9 cellular contexts compared by ENCODE assay signal in the genomic region with DNA sequence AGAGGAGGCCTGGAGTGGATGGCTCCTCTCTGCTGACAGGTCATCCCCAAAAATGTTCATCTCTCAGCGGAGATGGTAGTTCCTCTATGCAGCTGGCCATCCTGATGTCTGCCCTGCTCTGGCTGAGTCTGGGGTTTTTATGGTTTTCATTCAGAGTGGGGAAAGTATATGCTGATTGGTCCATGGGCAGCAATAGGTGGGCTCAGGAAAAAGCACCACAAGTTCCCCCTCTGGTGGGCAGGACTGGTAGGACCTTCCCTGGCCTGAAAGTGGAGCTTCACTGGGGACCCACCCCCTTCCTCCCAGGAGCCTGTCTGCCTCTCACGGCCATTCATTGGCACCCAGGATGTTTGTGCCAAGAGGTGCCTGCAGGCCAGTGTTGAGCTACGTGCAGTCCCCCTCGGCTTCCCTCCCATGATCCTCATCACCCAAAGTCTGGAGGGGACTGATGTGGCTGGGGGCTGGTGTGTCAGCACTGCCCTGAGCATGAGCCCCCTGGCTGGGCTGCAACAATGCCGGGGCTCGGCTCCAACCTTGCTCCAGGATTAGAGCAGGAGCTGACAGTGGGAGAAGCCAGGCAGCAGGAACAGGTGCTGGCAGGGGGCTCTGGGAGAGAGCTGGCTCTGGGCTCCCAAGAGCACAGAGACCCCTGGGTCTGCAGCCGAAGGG. TPM values are rescaled to one million over a fixed set of nuclear protein-coding genes. Genes with fewer than 3 reads are reported as not detected.
DNase-seq lines count a peak whose midpoint lies in the region; ATAC-seq, FAIRE-seq and TF ChIP-seq lines count a peak whose summit lies in the region.
"Had no signal": no experiment of that assay in that cellular context is flagged by ENCODE, and none has a peak within 500 bp of the region (broad histone marks: within the 10 kb centered on the region; RNA-seq: fewer than 3 reads in every experiment).

No MANE protein-coding gene starts in this region.

- no peaks in the 10 kb centered on the region for H3K27me3 ChIP-seq in Caco-2 (replicated peaks; ENCODE audit: control insufficient read depth, insufficient read depth, low read length)
- peaks cover 4% of the 10 kb centered on the region for H3K27me3 ChIP-seq in keratinocyte (ENCODE audit: control insufficient read depth, extremely low read depth, insufficient read depth, low read length)
- H3K27me3 ChIP-seq: Peyer's patch had no signal

- peak; percentile 54 to 61 for DNase-seq in Caco-2
- peak; percentile 44 for DNase-seq in HT-29 (ENCODE audit: low spot score)
- peak in 1 of 2 donors; percentile 9 for DNase-seq in activated T-cell treated with anti-CD3 and anti-CD28 coated beads, Interleukin-2, amount 50 U/mL, for 72 hours
- DNase-seq in keratinocyte (ENCODE audit: low read depth, low spot score), result no peak
- DNase-seq in epidermal melanocyte (ENCODE audit: insufficient read length, low spot score), result no peak
- DNase-seq: Peyer's patch had no signal

- BruUV-seq in Caco-2 (replicated peaks; lab: Mats Ljungman, UMichigan), result no TSS peak

- dilution Hi-C loops in keratinocyte (cut with MboI; ENCODE audit: extremely low pct_ligation_motif_present, low sequenced_read_pairs), result no loop called here

- no peak for FAIRE-seq in keratinocyte (lab: Jason Lieb, UNC)

- POLR2A ChIA-PET in Caco-2 (lab: Charles Lee), result no interaction called here

- peak; percentile 37 to 63 for TF ChIP-seq CTCF in Caco-2 (IDR thresholded peaks at IDR 0.05; ENCODE audit: insufficient read depth in 1 of 2, low read depth in 1 of 2, low read length in 1 of 2, severe bottlenecking in 1 of 2, unreplicated experiment in 1 of 2)
- peak; percentile 23 to 33 (median 29) for TF ChIP-seq CTCF in keratinocyte (optimal IDR thresholded peaks at IDR 0.05 in 1 of 3, IDR thresholded peaks at IDR 0.05 in 1 of 3, conservative IDR thresholded peaks at IDR 0.05 in 1 of 3; ENCODE audit: extremely low read depth in 1 of 3, insufficient read depth in 2 of 3, low read length in 3 of 3)

- no peak overlapping the region for H3K4me2 ChIP-seq in keratinocyte (ENCODE audit: control insufficient read depth, extremely low read depth, insufficient read depth, low read depth, low read length)

- no peaks in the 10 kb centered on the region for H3K36me3 ChIP-seq in Caco-2 (ENCODE audit: control insufficient read depth, insufficient read depth, low read length)
- H3K36me3 ChIP-seq in keratinocyte (ENCODE audit: control insufficient read depth in 2 of 2, extremely low read depth in 1 of 2, insufficient read depth in 2 of 2, low read length in 2 of 2), result no peaks in the 10 kb centered on the region
- H3K36me3 ChIP-seq: Peyer's patch had no signal

- H3K4me1 ChIP-seq in Caco-2 (no peaks in the 10 kb centered on the region), keratinocyte (ENCODE audit: control insufficient read depth, extremely low read depth, insufficient read depth, low read length) (no peaks in the 10 kb centered on the region)
- H3K4me1 ChIP-seq: Peyer's patch had no signal

- intact Hi-C loops in Caco-2 (cut with micrococcal nuclease; ENCODE audit: unreplicated experiment), result loop anchor here (1.0 to 2.0 kb wide), 2 partner anchors 51 to 116 kb away; a partner anchor contains a TSS

- no peaks in the 10 kb centered on the region for H3K36me3 Mint-ChIP-seq in Caco-2 (ENCODE audit: insufficient read depth, unreplicated experiment)
- H3K36me3 Mint-ChIP-seq in activated T-cell treated with anti-CD3 and anti-CD28 coated beads, Interleukin-2, amount 50 U/mL, for 72 hours (ENCODE audit: insufficient read depth in 2 of 2), result no peaks in the 10 kb centered on the region

- H3K9me1 ChIP-seq in keratinocyte (ENCODE audit: control insufficient read depth, extremely low read depth, insufficient read depth, low read length), result no peaks in the 10 kb centered on the region

- H3K27ac ChIP-seq in keratinocyte (ENCODE audit: control insufficient read depth, insufficient read depth, low read length), result no peak overlapping the region
- H3K27ac ChIP-seq: Peyer's patch had no signal

- H3K9me3 ChIP-seq in Caco-2 (no peaks in the 10 kb centered on the region), keratinocyte (ENCODE audit: control insufficient read depth, low read depth, low read length) (no peaks in the 10 kb centered on the region)
- H3K9me3 ChIP-seq: Peyer's patch had no signal

- H3K9me3 Mint-ChIP-seq in Caco-2 (ENCODE audit: unreplicated experiment), result no peaks in the 10 kb centered on the region
- H3K9me3 Mint-ChIP-seq in activated T-cell treated with anti-CD3 and anti-CD28 coated beads, Interleukin-2, amount 50 U/mL, for 72 hours, result no peaks in the 10 kb centered on the region

- no peaks in the 10 kb centered on the region for H3K79me2 ChIP-seq in keratinocyte (ENCODE audit: control insufficient read depth, insufficient read depth, low read length)

- no peak overlapping the region for H3K4me3 Mint-ChIP-seq in Caco-2 (ENCODE audit: unreplicated experiment)
- no peak overlapping the region for H3K4me3 Mint-ChIP-seq in activated T-cell treated with anti-CD3 and anti-CD28 coated beads, Interleukin-2, amount 50 U/mL, for 72 hours

- H3K4me3 ChIP-seq in Caco-2 (ENCODE audit: low read depth, low read length) (no peak overlapping the region), keratinocyte (ENCODE audit: control insufficient read depth in 2 of 3, extremely low read depth in 1 of 3, insufficient read depth in 2 of 3, low read depth in 1 of 3, low read length in 3 of 3) (no peak overlapping the region)
- H3K4me3 ChIP-seq: Peyer's patch had no signal

- H3K9ac ChIP-seq in keratinocyte (ENCODE audit: control insufficient read depth, extremely low read depth, insufficient read depth, low read length), result no peak overlapping the region

- peak; percentile 36 to 42 for ATAC-seq in activated T-cell treated with anti-CD3 and anti-CD28 coated beads, Interleukin-2, amount 50 U/mL, for 72 hours (replicated peaks in 1 of 2)
- ATAC-seq in GM19455 (IDR thresholded peaks at IDR 0.05; ENCODE audit: unreplicated experiment) (no peak), HG02623 (IDR thresholded peaks at IDR 0.05; ENCODE audit: unreplicated experiment) (no peak), HG02852 (IDR thresholded peaks at IDR 0.05; ENCODE audit: unreplicated experiment) (no peak)

- H3K27ac Mint-ChIP-seq in Caco-2 (ENCODE audit: unreplicated experiment), result no peak overlapping the region
- H3K27ac Mint-ChIP-seq in activated T-cell treated with anti-CD3 and anti-CD28 coated beads, Interleukin-2, amount 50 U/mL, for 72 hours, result no peak overlapping the region

- no peaks in the 10 kb centered on the region for H3K4me1 Mint-ChIP-seq in Caco-2 (ENCODE audit: low read depth, unreplicated experiment)
- no peaks in the 10 kb centered on the region for H3K4me1 Mint-ChIP-seq in activated T-cell treated with anti-CD3 and anti-CD28 coated beads, Interleukin-2, amount 50 U/mL, for 72 hours (ENCODE audit: low read depth)

- no peaks in the 10 kb centered on the region for H4K20me1 ChIP-seq in keratinocyte (ENCODE audit: control insufficient read depth, extremely low read depth, insufficient read depth, low read length)

- H2AFZ ChIP-seq in keratinocyte (ENCODE audit: control insufficient read depth, low read length), result no peak overlapping the region

- CTCF ChIA-PET in Caco-2 (lab: Charles Lee), result interaction anchor here (0.5 to 1.2 kb wide), 5 partner anchors 12 to 114 kb away, joined by 3 to 4 read pairs (median 4); no protein-coding TSS in a partner anchor

- no peaks in the 10 kb centered on the region for H3K27me3 Mint-ChIP-seq in Caco-2 (ENCODE audit: insufficient read depth, unreplicated experiment)
- H3K27me3 Mint-ChIP-seq in activated T-cell treated with anti-CD3 and anti-CD28 coated beads, Interleukin-2, amount 50 U/mL, for 72 hours (ENCODE audit: low read depth), result peaks cover 23% of the 10 kb centered on the region

RNA-seq across cellular contexts. Expression of a gene that starts 13.1 kb away (rescaled TPM):
- 37.0 and 40.3 TPM in 2 replicates for total RNA-seq in Caco-2 (2022)
- 18.5 and 25.4 TPM in 2 replicates for total RNA-seq in HT-29 (2014; rRNA removed; shearing (Covaris generic))
- 10 to 100 TPM; 52.5 to 60.0 TPM for total RNA-seq in activated T-cell treated with anti-CD3 and anti-CD28 coated beads, Interleukin-2, amount 50 U/mL, for 72 hours
- 9.4 to 15.5 TPM (median 10.9 TPM) in 3 replicates for polyA plus RNA-seq in keratinocyte
- 34.1 TPM for polyA plus RNA-seq in keratinocyte (2011; ENCODE audit: low read depth)
- 12.8 and 15.1 TPM in 2 replicates for polyA plus RNA-seq in keratinocyte (2011; cell fraction: cytosol; rRNA removed)
- 8.5 and 9.9 TPM in 2 replicates for polyA plus RNA-seq in keratinocyte (2011; cell fraction: nucleus; rRNA removed)
- polyA plus RNA-seq in keratinocyte (2012; ENCODE audit: low replicate concordance), result 23.4 and 23.9 TPM in 2 replicates
- polyA minus RNA-seq in keratinocyte, result 4.8 to 11.2 TPM (median 10.6 TPM) in 3 replicates
- 25.1 TPM for polyA minus RNA-seq in keratinocyte (2011; cell fraction: cytosol; rRNA and poly(A)+ RNA removed)
- polyA minus RNA-seq in keratinocyte (2011; cell fraction: nucleus; rRNA and poly(A)+ RNA removed), result 5.2 and 8.1 TPM in 2 replicates

RNA-seq across cellular contexts. Expression of a gene that starts 51.5 kb away (rescaled TPM):
- 0.61 and 1.2 TPM in 2 replicates for total RNA-seq in Caco-2 (2022)
- 0.03 and 0.10 TPM in 2 replicates for total RNA-seq in HT-29 (2014; rRNA removed; shearing (Covaris generic))
- total RNA-seq in activated T-cell treated with anti-CD3 and anti-CD28 coated beads, Interleukin-2, amount 50 U/mL, for 72 hours, result 1 to 10 TPM; 3.6 to 4.3 TPM
- polyA plus RNA-seq in keratinocyte, result 3.3 to 3.9 TPM (median 3.8 TPM) in 3 replicates
- 1.1 TPM for polyA plus RNA-seq in keratinocyte (2011; ENCODE audit: low read depth)
- polyA plus RNA-seq in keratinocyte (2011; cell fraction: cytosol; rRNA removed), result 2.7 and 4.0 TPM in 2 replicates
- polyA plus RNA-seq in keratinocyte (2011; cell fraction: nucleus; rRNA removed), result 4.7 and 5.1 TPM in 2 replicates
- 1.4 and 3.2 TPM in 2 replicates for polyA plus RNA-seq in keratinocyte (2012; ENCODE audit: low replicate concordance)
- polyA minus RNA-seq in keratinocyte, result 3.4 to 15.3 TPM (median 11.3 TPM) in 3 replicates
- polyA minus RNA-seq in keratinocyte (2011; cell fraction: cytosol; rRNA and poly(A)+ RNA removed), result 5.4 TPM
- 6.4 and 11.6 TPM in 2 replicates for polyA minus RNA-seq in keratinocyte (2011; cell fraction: nucleus; rRNA and poly(A)+ RNA removed)

Comparison
In these comparisons a context has a peak if more than half of its experiments do, and no peak if none do; other contexts are left out.
1. DNase-seq: peak in Caco-2 (2 of 2) and HT-29 (single experiment); none in keratinocyte (single experiment) and epidermal melanocyte (single experiment).
2. ATAC-seq: peak in activated T-cell treated with anti-CD3 and anti-CD28 coated beads, Interleukin-2, amount 50 U/mL, for 72 hours (2 of 2); none in GM19455 (single experiment), HG02623 (single experiment) and HG02852 (single experiment).